19 cellular contexts compared by ENCODE assay signal in genomic region chr2:191316246-191316645, GRCh38.
"Had no signal": no experiment of that assay in that cellular context is flagged by ENCODE, and none has a peak within 500 bp of the region (broad histone marks: within the 10 kb centered on the region; RNA-seq: fewer than 3 reads in every experiment).

No MANE protein-coding gene starts in this region.

- DNase-seq: activated CD4-positive, alpha-beta T cell treated with anti-CD3 and anti-CD28 coated beads for 36 hours; activated CD8-positive, alpha-beta memory T cell treated with anti-CD3 and anti-CD28 coated beads, Interleukin-2, amount 50 U/mL, for 4 hours; activated CD8-positive, alpha-beta T cell treated with anti-CD3 and anti-CD28 coated beads for 36 hours; activated naive CD4-positive, alpha-beta T cell treated with anti-CD3 and anti-CD28 coated beads, Interleukin-2, amount 10 ng/mL, durations not matched to agents 7 days and 5 days; adrenal gland; body of pancreas; central memory CD4-positive, alpha-beta T cell; cortex of kidney; effector memory CD4-positive, alpha-beta T cell; gastrocnemius medialis; left ventricle myocardium superior; pancreas; T-cell; T1000; transverse colon had no signal

- H3K9me3 ChIP-seq: adrenal gland, body of pancreas, gastrocnemius medialis, pancreas, SJSA1, transverse colon had no signal

- H3K27ac Mint-ChIP-seq: activated CD4-positive, alpha-beta T cell treated with anti-CD3 and anti-CD28 coated beads for 36 hours; activated CD8-positive, alpha-beta T cell treated with anti-CD3 and anti-CD28 coated beads for 36 hours; activated naive CD4-positive, alpha-beta T cell treated with anti-CD3 and anti-CD28 coated beads, Interleukin-2, amount 10 ng/mL, durations not matched to agents 7 days and 5 days; stimulated activated effector memory CD8-positive, alpha-beta T cell treated with anti-CD3 and anti-CD28 coated beads, Interleukin-12 subunit alpha, Interleukin-12 subunit beta, amount 100 ng/mL, for 72 hours; T-cell had no signal

- H3K4me3 ChIP-seq: adrenal gland, body of pancreas, gastrocnemius medialis, pancreas, SJSA1, skin epidermis, transverse colon had no signal

- H3K27ac ChIP-seq: adrenal gland, body of pancreas, gastrocnemius medialis, pancreas, SJSA1, skin epidermis, VCaP had no signal

- H3K36me3 ChIP-seq: adrenal gland, gastrocnemius medialis, pancreas, SJSA1, transverse colon had no signal

- H3K4me3 Mint-ChIP-seq: activated CD4-positive, alpha-beta T cell treated with anti-CD3 and anti-CD28 coated beads for 36 hours; activated CD8-positive, alpha-beta T cell treated with anti-CD3 and anti-CD28 coated beads for 36 hours; activated naive CD4-positive, alpha-beta T cell treated with anti-CD3 and anti-CD28 coated beads, Interleukin-2, amount 10 ng/mL, durations not matched to agents 7 days and 5 days; stimulated activated effector memory CD8-positive, alpha-beta T cell treated with anti-CD3 and anti-CD28 coated beads, Interleukin-12 subunit alpha, Interleukin-12 subunit beta, amount 100 ng/mL, for 72 hours; T-cell had no signal

- H3K4me1 Mint-ChIP-seq: activated CD4-positive, alpha-beta T cell treated with anti-CD3 and anti-CD28 coated beads for 36 hours; activated naive CD4-positive, alpha-beta T cell treated with anti-CD3 and anti-CD28 coated beads, Interleukin-2, amount 10 ng/mL, durations not matched to agents 7 days and 5 days; stimulated activated effector memory CD8-positive, alpha-beta T cell treated with anti-CD3 and anti-CD28 coated beads, Interleukin-12 subunit alpha, Interleukin-12 subunit beta, amount 100 ng/mL, for 72 hours had no signal

- H3K27me3 Mint-ChIP-seq: activated CD4-positive, alpha-beta T cell treated with anti-CD3 and anti-CD28 coated beads for 36 hours had no signal

- H3K27me3 ChIP-seq: adrenal gland, body of pancreas, gastrocnemius medialis, pancreas, SJSA1, transverse colon had no signal

- ATAC-seq: activated CD4-positive, alpha-beta T cell treated with anti-CD3 and anti-CD28 coated beads for 36 hours; activated CD8-positive, alpha-beta T cell treated with anti-CD3 and anti-CD28 coated beads for 36 hours; body of pancreas; gastrocnemius medialis; left ventricle myocardium superior; pancreas; stimulated activated effector memory CD8-positive, alpha-beta T cell treated with anti-CD3 and anti-CD28 coated beads, Interleukin-12 subunit alpha, Interleukin-12 subunit beta, amount 100 ng/mL, for 72 hours; T-cell had no signal

- H3K9me3 Mint-ChIP-seq: activated CD8-positive, alpha-beta T cell treated with anti-CD3 and anti-CD28 coated beads for 36 hours; activated naive CD4-positive, alpha-beta T cell treated with anti-CD3 and anti-CD28 coated beads, Interleukin-2, amount 10 ng/mL, durations not matched to agents 7 days and 5 days; stimulated activated effector memory CD8-positive, alpha-beta T cell treated with anti-CD3 and anti-CD28 coated beads, Interleukin-12 subunit alpha, Interleukin-12 subunit beta, amount 100 ng/mL, for 72 hours; T-cell had no signal

- H3K36me3 Mint-ChIP-seq: activated naive CD4-positive, alpha-beta T cell treated with anti-CD3 and anti-CD28 coated beads, Interleukin-2, amount 10 ng/mL, durations not matched to agents 7 days and 5 days; stimulated activated effector memory CD8-positive, alpha-beta T cell treated with anti-CD3 and anti-CD28 coated beads, Interleukin-12 subunit alpha, Interleukin-12 subunit beta, amount 100 ng/mL, for 72 hours; T-cell had no signal
